In the genomic region with DNA sequence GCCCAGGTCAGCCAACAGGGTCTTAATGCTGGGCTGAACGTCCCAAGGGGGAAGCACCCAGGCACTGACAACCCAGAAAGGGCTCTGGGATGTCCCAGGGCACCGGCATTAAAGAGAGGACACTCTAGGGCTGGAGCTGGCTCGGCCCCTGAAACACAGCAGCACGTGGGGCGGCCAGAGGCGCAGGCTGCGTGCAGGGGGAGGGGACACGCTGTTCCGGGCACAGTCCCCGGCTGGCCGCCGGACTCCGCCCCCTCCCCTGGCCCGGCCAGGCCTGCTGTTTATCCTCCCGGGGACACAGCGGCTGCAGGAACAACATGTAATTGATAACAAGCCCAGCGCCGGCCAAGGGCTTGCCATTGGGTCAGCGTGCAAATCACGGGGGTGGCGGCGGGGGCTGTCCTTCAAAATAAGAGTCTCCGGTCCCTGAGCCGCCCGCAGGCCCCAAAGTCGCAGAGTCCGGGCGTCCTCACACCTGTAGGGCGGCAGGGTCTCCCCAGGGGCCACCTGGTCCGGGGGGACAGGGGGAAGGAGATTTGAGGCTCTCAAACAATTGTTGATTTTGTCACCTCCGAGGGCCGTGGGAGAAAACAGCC, we compare ENCODE assay signal across 7 cellular contexts. TPM values are rescaled to one million over a fixed set of nuclear protein-coding genes. Genes with fewer than 3 reads are reported as not detected.
DNase-seq lines count a peak whose midpoint lies in the region; TF ChIP-seq lines count a peak whose summit lies in the region.

No MANE protein-coding gene starts in this region.

- H3K4me3 ChIP-seq in iPS-15b (ENCODE audit: low read depth, low read length) (peak overlapping the region; percentile 75), rectal smooth muscle tissue (ENCODE audit: low read length) (peak overlapping the region; percentile 81)

- H3K27ac ChIP-seq in rectal smooth muscle tissue (ENCODE audit: low read depth, low read length), result peak overlapping the region; percentile 88

- CTCF ChIA-PET in GM10248 (lab: Yijun Ruan, JAX), result no interaction called here

- DNase-seq in GM10248 (ENCODE audit: extremely low spot score) (peak; percentile 41), NCI-H460 (ENCODE audit: extremely low read depth, low read depth) (peak; percentile 9), T47D (ENCODE audit: low read depth in 1 of 2, low spot score in 1 of 2) (peak; percentile 31 to 75), SHP77 treated with DMSO at 0.1 percent for 48 hours (lab: John Stamatoyannopoulos, UW) (no peak), kidney glomerular epithelial cell (lab: John Stamatoyannopoulos, UW) (no peak)

- H3K27me3 ChIP-seq in iPS-15b (ENCODE audit: control insufficient read depth, insufficient read depth, low read length) (peaks cover 26% of the 10 kb centered on the region), rectal smooth muscle tissue (ENCODE audit: control insufficient read depth, insufficient read depth, low read length) (peaks cover 5% of the 10 kb centered on the region)

- peak overlapping the region; percentile 54 for H3K9ac ChIP-seq in iPS-15b (ENCODE audit: low read depth, low read length)
- H3K9ac ChIP-seq in rectal smooth muscle tissue (ENCODE audit: low read length), result peak overlapping the region; percentile 76

- TF ChIP-seq CTCF in GM10248 (IDR thresholded peaks at IDR 0.05; ENCODE audit: control extremely low read depth, extremely low read depth, low read depth, missing control alignments), result no peak

- H3K9me3 ChIP-seq in iPS-15b (ENCODE audit: control insufficient read depth, insufficient read depth, low read length), result no peaks in the 10 kb centered on the region

- H3K36me3 ChIP-seq in iPS-15b (ENCODE audit: control insufficient read depth, insufficient read depth, low read length) (peaks cover 3% of the 10 kb centered on the region), rectal smooth muscle tissue (ENCODE audit: control insufficient read depth, insufficient read depth, low read length) (no peaks in the 10 kb centered on the region)

- in situ Hi-C loops in T47D (cut with HindIII; ENCODE audit: low pct_unique_long_range_greater_than_20kb, low sequenced_read_pairs), result no loop called here

- POLR2A ChIA-PET in GM10248 (lab: Yijun Ruan, JAX), result no interaction called here

- H3K4me1 ChIP-seq in iPS-15b (ENCODE audit: control insufficient read depth, insufficient read depth, low read length), result peaks cover 11% of the 10 kb centered on the region
- peaks cover 6% of the 10 kb centered on the region for H3K4me1 ChIP-seq in rectal smooth muscle tissue (ENCODE audit: control insufficient read depth, insufficient read depth, low read length)

RNA-seq across cellular contexts. Expression of gene KLF15, which starts 1.3 kb away (rescaled TPM):
- 1.2 and 1.4 TPM in 2 replicates for total RNA-seq in NCI-H460 (2014; rRNA removed; shearing (Covaris generic))
- polyA plus RNA-seq in NCI-H460 (2014; cell fraction: nucleus; rRNA removed), result 2.9 and 4.2 TPM in 2 replicates

RNA-seq across cellular contexts. Expression of gene CFAP100, which starts 38.8 kb away (rescaled TPM):
- total RNA-seq in NCI-H460 (2014; rRNA removed; shearing (Covaris generic)), result not detected in 2 replicates
- 1.4 TPM in 1 of 2 replicates, not detected in the other for polyA plus RNA-seq in NCI-H460 (2014; cell fraction: nucleus; rRNA removed)

Comparison
In these comparisons a context has a peak if more than half of its experiments do, and no peak if none do; other contexts are left out.
1. DNase-seq: peak in GM10248 (single experiment), NCI-H460 (single experiment) and T47D (2 of 2); none in SHP77 treated with DMSO at 0.1 percent for 48 hours (single experiment) and kidney glomerular epithelial cell (single experiment).